Comparison of ENCODE assay signal across 8 cellular contexts in genomic region chr19:4077800-4078683, GRCh38. TPM values are rescaled to one million over a fixed set of nuclear protein-coding genes. Genes with fewer than 3 reads are reported as not detected.
DNase-seq lines count a peak whose midpoint lies in the region; ATAC-seq and TF ChIP-seq lines count a peak whose summit lies in the region.

No MANE protein-coding gene starts in this region.

- TF ChIP-seq CTCF in epithelial cell of proximal tubule (conservative IDR thresholded peaks at IDR 0.05; ENCODE audit: low read depth, low read length) (no peak), omental fat pad (IDR thresholded peaks at IDR 0.05) (no peak)

- DNase-seq in activated gamma-delta T cell treated with Interleukin-2 at 50 U/mL for 16 hours (peak; percentile 55), activated gamma-delta T cell (lab: John Stamatoyannopoulos, UW) (no peak), epithelial cell of proximal tubule (ENCODE audit: low read depth) (no peak), omental fat pad (ENCODE audit: low spot score) (no peak), NK-92 (lab: John Stamatoyannopoulos, UW; ENCODE audit: unreplicated experiment) (no peak), NCI-H1048 (lab: John Stamatoyannopoulos, UW) (no peak), COR-L47 (lab: John Stamatoyannopoulos, UW) (no peak)
- DNase-seq in activated CD4-positive, CD25-positive, alpha-beta regulatory T cell treated with anti-CD3 and anti-CD28 coated beads, Interleukin-2, amount 50 U/mL, for 72 hours = peak; percentile 59

- H3K4me3 ChIP-seq in epithelial cell of proximal tubule (ENCODE audit: low read depth, low read length) = peak overlapping the region; percentile 53

- peak; percentile 36 for ATAC-seq in omental fat pad (ENCODE audit: low FRiP score)

RNA-seq across cellular contexts. Expression of gene ZBTB7A, which starts 11.3 kb away (rescaled TPM):
- total RNA-seq in epithelial cell of proximal tubule (22.1 and 28.1 TPM in 2 replicates), omental fat pad (10 to 100 TPM; 33.3 to 53.3 (median 38.4) TPM)

RNA-seq across cellular contexts. Expression of gene MAP2K2, which starts 45.9 kb away (rescaled TPM):
- 123 and 138 TPM in 2 replicates for total RNA-seq in epithelial cell of proximal tubule
- total RNA-seq in omental fat pad = 10 to 100 TPM; 47.4 to 65.2 (median 61.4) TPM

Comparison
In these comparisons a context has a peak if more than half of its experiments do, and no peak if none do; other contexts are left out.
1. DNase-seq: peak in activated gamma-delta T cell treated with Interleukin-2 at 50 U/mL for 16 hours (single experiment) and activated CD4-positive, CD25-positive, alpha-beta regulatory T cell treated with anti-CD3 and anti-CD28 coated beads, Interleukin-2, amount 50 U/mL, for 72 hours (single experiment); none in activated gamma-delta T cell (single experiment), epithelial cell of proximal tubule (single experiment), omental fat pad (single experiment), NK-92 (single experiment), NCI-H1048 (single experiment) and COR-L47 (single experiment).